14 cellular contexts compared by ENCODE assay signal in genomic region chr15:62920569-62921502, GRCh38.
DNase-seq lines count a peak whose midpoint lies in the region; ATAC-seq lines count a peak whose summit lies in the region.
"Had no signal": no experiment of that assay in that cellular context is flagged by ENCODE, and none has a peak within 500 bp of the region (broad histone marks: within the 10 kb centered on the region; RNA-seq: fewer than 3 reads in every experiment).

No MANE protein-coding gene starts in this region.

- H3K36me3 ChIP-seq in Karpas-422 (ENCODE audit: insufficient read depth, low read length): no peaks in the 10 kb centered on the region
- H3K36me3 ChIP-seq: cardiac muscle cell, WERI-Rb-1 had no signal

- H3K27ac ChIP-seq in Karpas-422 (ENCODE audit: low read length): no peak overlapping the region
- H3K27ac ChIP-seq: cardiac muscle cell, WERI-Rb-1 had no signal

- H3K4me1 ChIP-seq in Karpas-422 (ENCODE audit: low read length): no peaks in the 10 kb centered on the region

- H3K27me3 Mint-ChIP-seq in dendritic cell treated with granulocyte-macrophage colony-stimulating factor and Interleukin-4, amounts not matched to agents 40 ng/mL and 50 ng/mL, for 4 days: peaks cover 11% of the 10 kb centered on the region

- no peaks in the 10 kb centered on the region for H3K9me3 ChIP-seq in Karpas-422 (ENCODE audit: low read length)

- no peaks in the 10 kb centered on the region for H3K36me3 Mint-ChIP-seq in dendritic cell treated with granulocyte-macrophage colony-stimulating factor and Interleukin-4, amounts not matched to agents 40 ng/mL and 50 ng/mL, for 4 days (ENCODE audit: low read depth)

- no peaks in the 10 kb centered on the region for H4K20me1 ChIP-seq in Karpas-422 (ENCODE audit: insufficient read depth, low read depth, low read length)

- intact Hi-C loops in dendritic cell treated with granulocyte-macrophage colony-stimulating factor and Interleukin-4, amounts not matched to agents 40 ng/mL and 50 ng/mL, for 4 days (cut with micrococcal nuclease): no loop called here

- H3K9ac ChIP-seq in Karpas-422 (ENCODE audit: low read length): no peak overlapping the region

- H3K4me3 Mint-ChIP-seq in dendritic cell treated with granulocyte-macrophage colony-stimulating factor and Interleukin-4, amounts not matched to agents 40 ng/mL and 50 ng/mL, for 4 days: no peak overlapping the region

- H3K9me3 Mint-ChIP-seq in dendritic cell treated with granulocyte-macrophage colony-stimulating factor and Interleukin-4, amounts not matched to agents 40 ng/mL and 50 ng/mL, for 4 days: no peaks in the 10 kb centered on the region

- ATAC-seq in GM18867 (IDR thresholded peaks at IDR 0.05; ENCODE audit: unreplicated experiment): no peak
- no peak for ATAC-seq in HG03469 (IDR thresholded peaks at IDR 0.05; ENCODE audit: unreplicated experiment)
- ATAC-seq: K562 had no signal

- H3K79me2 ChIP-seq in Karpas-422 (ENCODE audit: low read length): no peaks in the 10 kb centered on the region

- no peaks in the 10 kb centered on the region; the same call in 1 of the 2 replicates for H3K27me3 ChIP-seq in Karpas-422 (ENCODE audit: low read length)
- H3K27me3 ChIP-seq: cardiac muscle cell had no signal

- peak overlapping the region; percentile 66 for H3K27ac Mint-ChIP-seq in dendritic cell treated with granulocyte-macrophage colony-stimulating factor and Interleukin-4, amounts not matched to agents 40 ng/mL and 50 ng/mL, for 4 days

- DNase-seq in SKM-1 treated with dmso at 0.1 percent for 144 hours (lab: John Stamatoyannopoulos, UW; ENCODE audit: unreplicated experiment) (peak; percentile 20), SKM-1 (lab: John Stamatoyannopoulos, UW; ENCODE audit: unreplicated experiment) (no peak), myocyte (ENCODE audit: low read depth) (peak; percentile 73), DMS 273 (lab: John Stamatoyannopoulos, UW; ENCODE audit: unreplicated experiment) (no peak), Karpas-422 (no peak)
- DNase-seq: activated T-cell treated with anti-CD3 and anti-CD28 coated beads for 4 hours, NCI-H2171 treated with DMSO at 0.1 percent for 48 hours, RPMI8226, WERI-Rb-1 had no signal

- peaks cover 40% of the 10 kb centered on the region for H3K4me1 Mint-ChIP-seq in dendritic cell treated with granulocyte-macrophage colony-stimulating factor and Interleukin-4, amounts not matched to agents 40 ng/mL and 50 ng/mL, for 4 days (ENCODE audit: low read depth)

- H3K4me2 ChIP-seq in Karpas-422 (ENCODE audit: low read depth, low read length, poor library complexity, severe bottlenecking): no peak overlapping the region

- no peak overlapping the region for H3K4me3 ChIP-seq in Karpas-422 (ENCODE audit: low read length)
- H3K4me3 ChIP-seq: cardiac muscle cell, K562 had no signal

- H2AFZ ChIP-seq in Karpas-422 (ENCODE audit: low read length): no peak overlapping the region

- H3K9me2 ChIP-seq in Karpas-422 (replicated peaks; ENCODE audit: insufficient read depth, low read length): no peaks in the 10 kb centered on the region

Comparison
In these comparisons a context has a peak if more than half of its experiments do, and no peak if none do; other contexts are left out.
1. DNase-seq: peak in SKM-1 treated with dmso at 0.1 percent for 144 hours (single experiment) and myocyte (single experiment); none in SKM-1 (single experiment), DMS 273 (single experiment) and Karpas-422 (single experiment).